2 cellular contexts compared by ENCODE assay signal in the genomic region with DNA sequence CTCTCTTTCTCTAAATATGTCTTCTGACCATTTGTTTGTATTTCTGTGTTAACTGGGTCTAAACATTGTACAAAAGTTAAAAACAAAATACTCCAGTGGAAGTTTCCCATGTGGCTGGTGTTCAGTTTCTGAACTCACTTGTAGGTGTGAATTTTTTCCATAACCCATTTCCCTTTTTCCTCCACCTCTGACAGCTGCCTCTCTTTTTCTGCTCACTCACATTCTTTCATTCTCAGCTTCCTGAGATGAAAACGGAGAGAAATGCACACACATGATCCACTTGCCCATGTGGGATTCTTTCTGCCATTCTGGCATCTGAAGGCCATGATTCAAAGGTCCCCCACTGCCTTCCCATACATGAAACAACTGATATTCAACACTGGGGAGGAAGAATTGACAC.
TF ChIP-seq lines count a peak whose summit lies in the region.

No MANE protein-coding gene starts in this region.

TF ChIP-seq in HepG2, 621 proteins besides CTCF, POLR2A, EP300 and RAD21:
- TF ChIP-seq ZNF136 (CRISPR knock-in tag; IDR thresholded peaks at IDR 0.05; ENCODE audit: low read depth), result no peak
- TF ChIP-seq ZNF430 (CRISPR knock-in tag; IDR thresholded peaks at IDR 0.05), result 0 out of 2 replicates have a peak, but pooled peaks have one; percentile 27
- TF ChIP-seq ISL2 (CRISPR knock-in tag; IDR thresholded peaks at IDR 0.05), result no peak
- TF ChIP-seq ZFY (CRISPR knock-in tag; IDR thresholded peaks at IDR 0.05), result 0 out of 2 replicates have a peak, but pooled peaks have one; percentile 17
- TF ChIP-seq, protein P1, sequence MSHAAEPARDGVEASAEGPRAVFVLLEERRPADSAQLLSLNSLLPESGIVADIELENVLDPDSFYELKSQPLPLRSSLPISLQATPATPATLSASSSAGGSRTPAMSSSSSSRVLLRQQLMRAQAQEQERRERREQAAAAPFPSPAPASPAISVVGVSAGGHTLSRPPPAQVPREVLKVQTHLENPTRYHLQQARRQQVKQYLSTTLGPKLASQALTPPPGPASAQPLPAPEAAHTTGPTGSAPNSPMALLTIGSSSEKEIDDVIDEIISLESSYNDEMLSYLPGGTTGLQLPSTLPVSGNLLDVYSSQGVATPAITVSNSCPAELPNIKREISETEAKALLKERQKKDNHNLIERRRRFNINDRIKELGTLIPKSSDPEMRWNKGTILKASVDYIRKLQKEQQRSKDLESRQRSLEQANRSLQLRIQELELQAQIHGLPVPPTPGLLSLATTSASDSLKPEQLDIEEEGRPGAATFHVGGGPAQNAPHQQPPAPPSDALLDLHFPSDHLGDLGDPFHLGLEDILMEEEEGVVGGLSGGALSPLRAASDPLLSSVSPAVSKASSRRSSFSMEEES (CRISPR knock-in tag; IDR thresholded peaks at IDR 0.05), result no peak

TF ChIP-seq in GM23338, 12 proteins besides CTCF, POLR2A, EP300 and RAD21:
- TF ChIP-seq EZH2phosphoT487 (IDR thresholded peaks at IDR 0.05; ENCODE audit: unreplicated experiment) (no peak), JUNB (IDR thresholded peaks at IDR 0.05; ENCODE audit: unreplicated experiment) (no peak), NANOG (IDR thresholded peaks at IDR 0.05; ENCODE audit: borderline replicate concordance) (no peak), POLR2AphosphoS5 (IDR thresholded peaks at IDR 0.05; ENCODE audit: low read depth) (no peak), ZNF331 (CRISPR knock-in tag; IDR thresholded peaks at IDR 0.05; ENCODE audit: low read depth) (no peak), EZH2 (IDR thresholded peaks at IDR 0.05; ENCODE audit: low read depth, unreplicated experiment) (no peak), ZNF114 (CRISPR knock-in tag; IDR thresholded peaks at IDR 0.05) (no peak), STAT1 (IDR thresholded peaks at IDR 0.05; ENCODE audit: unreplicated experiment) (no peak), CREB1 (CRISPR knock-in tag; IDR thresholded peaks at IDR 0.05; ENCODE audit: low read depth) (no peak)
- TF ChIP-seq, protein P2, sequence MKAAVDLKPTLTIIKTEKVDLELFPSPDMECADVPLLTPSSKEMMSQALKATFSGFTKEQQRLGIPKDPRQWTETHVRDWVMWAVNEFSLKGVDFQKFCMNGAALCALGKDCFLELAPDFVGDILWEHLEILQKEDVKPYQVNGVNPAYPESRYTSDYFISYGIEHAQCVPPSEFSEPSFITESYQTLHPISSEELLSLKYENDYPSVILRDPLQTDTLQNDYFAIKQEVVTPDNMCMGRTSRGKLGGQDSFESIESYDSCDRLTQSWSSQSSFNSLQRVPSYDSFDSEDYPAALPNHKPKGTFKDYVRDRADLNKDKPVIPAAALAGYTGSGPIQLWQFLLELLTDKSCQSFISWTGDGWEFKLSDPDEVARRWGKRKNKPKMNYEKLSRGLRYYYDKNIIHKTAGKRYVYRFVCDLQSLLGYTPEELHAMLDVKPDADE (IDR thresholded peaks at IDR 0.05), result no peak
- TF ChIP-seq, protein P3, sequence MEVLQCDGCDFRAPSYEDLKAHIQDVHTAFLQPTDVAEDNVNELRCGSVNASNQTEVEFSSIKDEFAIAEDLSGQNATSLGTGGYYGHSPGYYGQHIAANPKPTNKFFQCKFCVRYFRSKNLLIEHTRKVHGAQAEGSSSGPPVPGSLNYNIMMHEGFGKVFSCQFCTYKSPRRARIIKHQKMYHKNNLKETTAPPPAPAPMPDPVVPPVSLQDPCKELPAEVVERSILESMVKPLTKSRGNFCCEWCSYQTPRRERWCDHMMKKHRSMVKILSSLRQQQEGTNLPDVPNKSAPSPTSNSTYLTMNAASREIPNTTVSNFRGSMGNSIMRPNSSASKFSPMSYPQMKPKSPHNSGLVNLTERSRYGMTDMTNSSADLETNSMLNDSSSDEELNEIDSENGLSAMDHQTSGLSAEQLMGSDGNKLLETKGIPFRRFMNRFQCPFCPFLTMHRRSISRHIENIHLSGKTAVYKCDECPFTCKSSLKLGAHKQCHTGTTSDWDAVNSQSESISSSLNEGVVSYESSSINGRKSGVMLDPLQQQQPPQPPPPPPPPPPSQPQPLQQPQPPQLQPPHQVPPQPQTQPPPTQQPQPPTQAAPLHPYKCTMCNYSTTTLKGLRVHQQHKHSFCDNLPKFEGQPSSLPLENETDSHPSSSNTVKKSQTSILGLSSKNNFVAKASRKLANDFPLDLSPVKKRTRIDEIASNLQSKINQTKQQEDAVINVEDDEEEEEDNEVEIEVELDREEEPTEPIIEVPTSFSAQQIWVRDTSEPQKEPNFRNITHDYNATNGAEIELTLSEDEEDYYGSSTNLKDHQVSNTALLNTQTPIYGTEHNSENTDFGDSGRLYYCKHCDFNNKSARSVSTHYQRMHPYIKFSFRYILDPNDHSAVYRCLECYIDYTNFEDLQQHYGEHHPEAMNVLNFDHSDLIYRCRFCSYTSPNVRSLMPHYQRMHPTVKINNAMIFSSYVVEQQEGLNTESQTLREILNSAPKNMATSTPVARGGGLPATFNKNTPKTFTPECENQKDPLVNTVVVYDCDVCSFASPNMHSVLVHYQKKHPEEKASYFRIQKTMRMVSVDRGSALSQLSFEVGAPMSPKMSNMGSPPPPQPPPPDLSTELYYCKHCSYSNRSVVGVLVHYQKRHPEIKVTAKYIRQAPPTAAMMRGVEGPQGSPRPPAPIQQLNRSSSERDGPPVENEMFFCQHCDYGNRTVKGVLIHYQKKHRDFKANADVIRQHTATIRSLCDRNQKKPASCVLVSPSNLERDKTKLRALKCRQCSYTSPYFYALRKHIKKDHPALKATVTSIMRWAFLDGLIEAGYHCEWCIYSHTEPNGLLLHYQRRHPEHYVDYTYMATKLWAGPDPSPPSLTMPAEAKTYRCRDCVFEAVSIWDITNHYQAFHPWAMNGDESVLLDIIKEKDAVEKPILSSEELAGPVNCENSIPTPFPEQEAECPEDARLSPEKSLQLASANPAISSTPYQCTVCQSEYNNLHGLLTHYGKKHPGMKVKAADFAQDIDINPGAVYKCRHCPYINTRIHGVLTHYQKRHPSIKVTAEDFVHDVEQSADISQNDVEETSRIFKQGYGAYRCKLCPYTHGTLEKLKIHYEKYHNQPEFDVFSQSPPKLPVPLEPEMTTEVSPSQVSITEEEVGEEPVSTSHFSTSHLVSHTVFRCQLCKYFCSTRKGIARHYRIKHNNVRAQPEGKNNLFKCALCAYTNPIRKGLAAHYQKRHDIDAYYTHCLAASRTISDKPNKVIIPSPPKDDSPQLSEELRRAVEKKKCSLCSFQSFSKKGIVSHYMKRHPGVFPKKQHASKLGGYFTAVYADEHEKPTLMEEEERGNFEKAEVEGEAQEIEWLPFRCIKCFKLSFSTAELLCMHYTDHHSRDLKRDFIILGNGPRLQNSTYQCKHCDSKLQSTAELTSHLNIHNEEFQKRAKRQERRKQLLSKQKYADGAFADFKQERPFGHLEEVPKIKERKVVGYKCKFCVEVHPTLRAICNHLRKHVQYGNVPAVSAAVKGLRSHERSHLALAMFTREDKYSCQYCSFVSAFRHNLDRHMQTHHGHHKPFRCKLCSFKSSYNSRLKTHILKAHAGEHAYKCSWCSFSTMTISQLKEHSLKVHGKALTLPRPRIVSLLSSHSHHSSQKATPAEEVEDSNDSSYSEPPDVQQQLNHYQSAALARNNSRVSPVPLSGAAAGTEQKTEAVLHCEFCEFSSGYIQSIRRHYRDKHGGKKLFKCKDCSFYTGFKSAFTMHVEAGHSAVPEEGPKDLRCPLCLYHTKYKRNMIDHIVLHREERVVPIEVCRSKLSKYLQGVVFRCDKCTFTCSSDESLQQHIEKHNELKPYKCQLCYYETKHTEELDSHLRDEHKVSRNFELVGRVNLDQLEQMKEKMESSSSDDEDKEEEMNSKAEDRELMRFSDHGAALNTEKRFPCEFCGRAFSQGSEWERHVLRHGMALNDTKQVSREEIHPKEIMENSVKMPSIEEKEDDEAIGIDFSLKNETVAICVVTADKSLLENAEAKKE (CRISPR knock-in tag; IDR thresholded peaks at IDR 0.05), result no peak
- TF ChIP-seq, protein P4, sequence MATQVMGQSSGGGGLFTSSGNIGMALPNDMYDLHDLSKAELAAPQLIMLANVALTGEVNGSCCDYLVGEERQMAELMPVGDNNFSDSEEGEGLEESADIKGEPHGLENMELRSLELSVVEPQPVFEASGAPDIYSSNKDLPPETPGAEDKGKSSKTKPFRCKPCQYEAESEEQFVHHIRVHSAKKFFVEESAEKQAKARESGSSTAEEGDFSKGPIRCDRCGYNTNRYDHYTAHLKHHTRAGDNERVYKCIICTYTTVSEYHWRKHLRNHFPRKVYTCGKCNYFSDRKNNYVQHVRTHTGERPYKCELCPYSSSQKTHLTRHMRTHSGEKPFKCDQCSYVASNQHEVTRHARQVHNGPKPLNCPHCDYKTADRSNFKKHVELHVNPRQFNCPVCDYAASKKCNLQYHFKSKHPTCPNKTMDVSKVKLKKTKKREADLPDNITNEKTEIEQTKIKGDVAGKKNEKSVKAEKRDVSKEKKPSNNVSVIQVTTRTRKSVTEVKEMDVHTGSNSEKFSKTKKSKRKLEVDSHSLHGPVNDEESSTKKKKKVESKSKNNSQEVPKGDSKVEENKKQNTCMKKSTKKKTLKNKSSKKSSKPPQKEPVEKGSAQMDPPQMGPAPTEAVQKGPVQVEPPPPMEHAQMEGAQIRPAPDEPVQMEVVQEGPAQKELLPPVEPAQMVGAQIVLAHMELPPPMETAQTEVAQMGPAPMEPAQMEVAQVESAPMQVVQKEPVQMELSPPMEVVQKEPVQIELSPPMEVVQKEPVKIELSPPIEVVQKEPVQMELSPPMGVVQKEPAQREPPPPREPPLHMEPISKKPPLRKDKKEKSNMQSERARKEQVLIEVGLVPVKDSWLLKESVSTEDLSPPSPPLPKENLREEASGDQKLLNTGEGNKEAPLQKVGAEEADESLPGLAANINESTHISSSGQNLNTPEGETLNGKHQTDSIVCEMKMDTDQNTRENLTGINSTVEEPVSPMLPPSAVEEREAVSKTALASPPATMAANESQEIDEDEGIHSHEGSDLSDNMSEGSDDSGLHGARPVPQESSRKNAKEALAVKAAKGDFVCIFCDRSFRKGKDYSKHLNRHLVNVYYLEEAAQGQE (IDR thresholded peaks at IDR 0.05; ENCODE audit: unreplicated experiment), result no peak
